18 cellular contexts compared by ENCODE assay signal in genomic region chr9:128792978-128793686, GRCh38.
"Had no signal": no experiment of that assay in that cellular context is flagged by ENCODE, and none has a peak within 500 bp of the region (broad histone marks: within the 10 kb centered on the region; RNA-seq: fewer than 3 reads in every experiment).

No MANE protein-coding gene starts in this region.

- H3K27me3 Mint-ChIP-seq: activated B cell treated with CpG ODN at 0.5 μM for 24 hours had no signal

- DNase-seq: activated B cell treated with CpG ODN at 0.5 μM for 24 hours; activated CD4-positive, alpha-beta T cell treated with anti-CD3 and anti-CD28 coated beads for 48 hours; activated CD8-positive, alpha-beta memory T cell treated with anti-CD3 and anti-CD28 coated beads for 24 hours; activated CD8-positive, alpha-beta memory T cell treated with anti-CD3 and anti-CD28 coated beads, Interleukin-2, amount 50 U/mL, for 48 hours; activated naive CD4-positive, alpha-beta T cell; amniotic stem cell; erythroblast; heart left ventricle; kidney; left lung; mammary epithelial cell; T-helper 9 cell; upper lobe of left lung had no signal

- H3K27ac ChIP-seq: heart left ventricle, left lung, neural progenitor cell, prostate gland, right atrium auricular region, SK-N-MC, thoracic aorta, upper lobe of left lung had no signal

- H3K9ac ChIP-seq: neural progenitor cell had no signal

- H3K4me3 ChIP-seq: heart left ventricle, left lung, neural progenitor cell, prostate gland, right atrium auricular region, SK-N-MC, thoracic aorta, upper lobe of left lung had no signal

- H3K27me3 ChIP-seq: heart left ventricle, left lung, neural progenitor cell, right atrium auricular region, upper lobe of left lung had no signal

- ATAC-seq: heart left ventricle, left lung had no signal

- H3K36me3 ChIP-seq: neural progenitor cell had no signal

- H3K9me3 ChIP-seq: heart left ventricle, left lung, prostate gland, right atrium auricular region, thoracic aorta, upper lobe of left lung had no signal

- H3K27ac Mint-ChIP-seq: activated B cell treated with CpG ODN at 0.5 μM for 24 hours had no signal

- H3K4me3 Mint-ChIP-seq: activated B cell treated with CpG ODN at 0.5 μM for 24 hours, neural progenitor cell had no signal

- H3K9me3 Mint-ChIP-seq: activated B cell treated with CpG ODN at 0.5 μM for 24 hours, neural progenitor cell had no signal
